ENCODE assay signal across 12 cellular contexts in genomic region chr20:20549267-20549612, GRCh38.
DNase-seq lines count a peak whose midpoint lies in the region; ATAC-seq and TF ChIP-seq lines count a peak whose summit lies in the region.
"Had no signal": no experiment of that assay in that cellular context is flagged by ENCODE, and none has a peak within 500 bp of the region (broad histone marks: within the 10 kb centered on the region; RNA-seq: fewer than 3 reads in every experiment).

No MANE protein-coding gene starts in this region.

- no peak for TF ChIP-seq CTCF in AG04450 (IDR thresholded peaks at IDR 0.05; ENCODE audit: low read depth, low read length)

- CTCF ChIA-PET in AG04450 (lab: Charles Lee) = interaction anchor here (1.0 kb wide), 1 partner anchor 44 kb away, joined by 3 read pairs; no protein-coding TSS in a partner anchor

- DNase-seq in AG04450 (ENCODE audit: low read depth, low spot score) (no peak), EL (peak; percentile 14), NCI-H748 treated with DMSO at 0.1 percent for 48 hours (lab: John Stamatoyannopoulos, UW) (peak; percentile 78), dedifferentiated amniotic fluid mesenchymal stem cell (ENCODE audit: extremely low spot score) (no peak)
- DNase-seq: activated naive CD4-positive, alpha-beta T cell; gastrocnemius medialis; posterior cingulate gyrus; tibial artery had no signal

- POLR2A ChIA-PET in AG04450 (lab: Yijun Ruan, JAX) = interaction anchor here (0.6 kb wide), 1 partner anchor 15 kb away, joined by 3 read pairs; no protein-coding TSS in a partner anchor

- peak overlapping the region; percentile 41 for H3K27ac ChIP-seq in AG04450 (ENCODE audit: low read depth, low read length)
- H3K27ac ChIP-seq: gastrocnemius medialis, tibial artery had no signal

- no peaks in the 10 kb centered on the region for H3K9me3 ChIP-seq in AG04450 (ENCODE audit: control insufficient read depth, insufficient read depth, low read length)
- H3K9me3 ChIP-seq: gastrocnemius medialis, tibial artery had no signal

- H3K27me3 ChIP-seq in AG04450 (ENCODE audit: control insufficient read depth, insufficient read depth, low read length) = no peaks in the 10 kb centered on the region
- H3K27me3 ChIP-seq: gastrocnemius medialis, tibial artery had no signal

- ATAC-seq in esophagus mucosa (peak; percentile 32), GM21447 (IDR thresholded peaks at IDR 0.05; ENCODE audit: unreplicated experiment) (no peak), GM19324 (IDR thresholded peaks at IDR 0.05; ENCODE audit: low FRiP score, unreplicated experiment) (no peak), GM18519 (IDR thresholded peaks at IDR 0.05; ENCODE audit: low FRiP score, unreplicated experiment) (no peak)
- ATAC-seq: gastrocnemius medialis had no signal

- no peak overlapping the region for H3K4me3 ChIP-seq in AG04450 (ENCODE audit: low read depth, low read length)
- H3K4me3 ChIP-seq: gastrocnemius medialis, tibial artery had no signal

Comparison
In these comparisons a context has a peak if more than half of its experiments do, and no peak if none do; other contexts are left out.
1. DNase-seq: peak in EL (single experiment) and NCI-H748 treated with DMSO at 0.1 percent for 48 hours (single experiment); none in AG04450 (single experiment) and dedifferentiated amniotic fluid mesenchymal stem cell (single experiment).